Comparison of ENCODE assay signal across 20 cellular contexts in the genomic region with DNA sequence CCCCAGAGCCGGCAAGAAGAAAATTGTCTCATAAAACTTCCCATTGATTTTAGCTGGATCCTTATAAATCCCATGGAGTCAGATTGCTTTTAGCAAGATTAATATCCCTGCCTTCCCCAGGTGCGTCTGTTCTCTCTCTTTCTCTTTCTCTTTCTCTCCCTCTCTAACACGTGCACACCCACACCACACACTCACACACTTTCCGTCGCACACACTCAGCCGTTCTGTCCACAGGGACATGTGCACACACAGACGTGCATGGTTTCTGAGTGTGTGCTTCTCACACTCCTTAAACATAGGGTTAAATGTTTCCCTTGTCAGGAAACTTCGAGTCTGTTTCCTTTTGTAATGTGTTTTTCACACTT.
DNase-seq lines count a peak whose midpoint lies in the region; ATAC-seq, FAIRE-seq and TF ChIP-seq lines count a peak whose summit lies in the region.
"Had no signal": no experiment of that assay in that cellular context is flagged by ENCODE, and none has a peak within 500 bp of the region (broad histone marks: within the 10 kb centered on the region; RNA-seq: fewer than 3 reads in every experiment).

No MANE protein-coding gene starts in this region.

- in situ Hi-C loops in HepG2 (cut with HindIII; ENCODE audit: extremely low pct_ligation_motif_present, low pct_unique_long_range_greater_than_20kb), result no loop called here

- no peak for TF ChIP-seq EP300 in esophagus muscularis mucosa (IDR thresholded peaks at IDR 0.05)
- no peak for TF ChIP-seq EP300 in HepG2 (IDR thresholded peaks at IDR 0.05; ENCODE audit: low read depth in 2 of 2, low read length in 2 of 2)
- no peak for TF ChIP-seq EP300 in HepG2 (CRISPR knock-in tag; IDR thresholded peaks at IDR 0.05; ENCODE audit: borderline replicate concordance)

- peak overlapping the region; percentile 48 for H2AFZ ChIP-seq in parathyroid adenoma
- H2AFZ ChIP-seq in H9 (ENCODE audit: low read length), result no peak overlapping the region
- no peak overlapping the region for H2AFZ ChIP-seq in HepG2 (ENCODE audit: low read length)

- H4K20me1 ChIP-seq in H9 (ENCODE audit: control insufficient read depth, insufficient read depth, insufficient read length), result no peaks in the 10 kb centered on the region
- H4K20me1 ChIP-seq in HepG2 (ENCODE audit: insufficient read depth, low read length), result no peaks in the 10 kb centered on the region

- H3K4me2 ChIP-seq in parathyroid adenoma (ENCODE audit: low read length), result no peak overlapping the region
- H3K4me2 ChIP-seq in H9 (ENCODE audit: insufficient read depth, insufficient read length, low read length), result no peak overlapping the region
- no peak overlapping the region for H3K4me2 ChIP-seq in HepG2 (ENCODE audit: low read depth, low read length)

- no peak overlapping the region for H3K14ac ChIP-seq in H9 (ENCODE audit: insufficient read depth, low read length)

- CTCF ChIA-PET in HepG2 (lab: Yijun Ruan, JAX; ENCODE audit: low intra/inter-chr PET ratio, low total read pairs), result no interaction called here

- H3K23me2 ChIP-seq in H9 (ENCODE audit: insufficient read length, low read depth, low read length, poor library complexity, severe bottlenecking), result no peaks in the 10 kb centered on the region

- H3K4me1 Mint-ChIP-seq in H9, result peaks cover 0 to 5% of the 10 kb centered on the region in 2 experiments; a peak in 2 of 4 replicates
- H3K4me1 Mint-ChIP-seq: activated CD4-positive, alpha-beta T cell treated with anti-CD3 and anti-CD28 coated beads, Interleukin-2, amount 10 ng/mL, durations not matched to agents 7 days and 5 days; CD4-positive, CD25-positive, alpha-beta regulatory T cell had no signal

- no peaks in the 10 kb centered on the region for H3K9me3 Mint-ChIP-seq in H9
- H3K9me3 Mint-ChIP-seq: activated CD4-positive, alpha-beta T cell treated with anti-CD3 and anti-CD28 coated beads, Interleukin-2, amount 10 ng/mL, durations not matched to agents 7 days and 5 days; CD4-positive, CD25-positive, alpha-beta regulatory T cell had no signal

- H3K9ac ChIP-seq in adipocyte (ENCODE audit: low read length), result peak overlapping the region; percentile 42
- H3K9ac ChIP-seq in parathyroid adenoma, result no peak overlapping the region
- H3K9ac ChIP-seq in H9 (ENCODE audit: extremely low read depth, insufficient read length, low read length), result no peak overlapping the region
- no peak overlapping the region for H3K9ac ChIP-seq in HepG2 (ENCODE audit: insufficient read depth, low read depth, low read length)

- no peak overlapping the region for H4K5ac ChIP-seq in H9 (ENCODE audit: insufficient read length, low read depth, low read length)

- H3K18ac ChIP-seq in H9 (ENCODE audit: insufficient read length, low read depth, low read length), result no peak overlapping the region

- no peak overlapping the region for H2BK12ac ChIP-seq in H9 (ENCODE audit: insufficient read length, low read depth, low read length)

- WGBS in esophagus muscularis mucosa, result 76% methylated on average over 8 of the region's 8 CpGs
- WGBS in thymus, result 82% methylated on average over 8 of the region's 8 CpGs
- WGBS in H9 (ENCODE audit: extremely low coverage, insufficient read length, low lambda C conversion rate), result 100% methylated on average over 2 of the region's 8 CpGs
- WGBS in HepG2 (ENCODE audit: low lambda C conversion rate), result 40% methylated on average over 8 of the region's 8 CpGs

- H3K23ac ChIP-seq in H9 (ENCODE audit: insufficient read length, low read depth, low read length), result no peak overlapping the region

- H3K27me3 ChIP-seq in adipocyte (replicated peaks; ENCODE audit: control insufficient read depth, insufficient read depth, low read length) (no peaks in the 10 kb centered on the region), esophagus muscularis mucosa (no peaks in the 10 kb centered on the region), parathyroid adenoma (ENCODE audit: control insufficient read depth, insufficient read depth, low read length) (no peaks in the 10 kb centered on the region), thymus (ENCODE audit: control insufficient read depth, insufficient read depth) (no peaks in the 10 kb centered on the region), H9 (ENCODE audit: insufficient read depth, low read length) (no peaks in the 10 kb centered on the region), HepG2 (ENCODE audit: control insufficient read depth in 1 of 2, insufficient read depth in 2 of 2, low read length in 2 of 2) (peaks cover 0 to 11% of the 10 kb centered on the region in 2 experiments; a peak in 3 of 5 replicates)
- H3K27me3 ChIP-seq: cardiac muscle cell, dorsolateral prefrontal cortex, foreskin keratinocyte had no signal

- H3K4me3 Mint-ChIP-seq in H9, result no peak overlapping the region
- H3K4me3 Mint-ChIP-seq: activated CD4-positive, alpha-beta T cell treated with anti-CD3 and anti-CD28 coated beads, Interleukin-2, amount 10 ng/mL, durations not matched to agents 7 days and 5 days; CD4-positive, CD25-positive, alpha-beta regulatory T cell had no signal

- H2AK5ac ChIP-seq in H9 (ENCODE audit: insufficient read length, low read length), result no peak overlapping the region

- no peak for TF ChIP-seq CTCF in esophagus muscularis mucosa (IDR thresholded peaks at IDR 0.05)
- TF ChIP-seq CTCF in parathyroid adenoma (IDR thresholded peaks at IDR 0.05), result no peak
- TF ChIP-seq CTCF in H9 (conservative IDR thresholded peaks at IDR 0.05), result no peak
- TF ChIP-seq CTCF in HepG2 (CRISPR knock-in tag; IDR thresholded peaks at IDR 0.05), result no peak

- H3K9me3 ChIP-seq in adipocyte (ENCODE audit: control insufficient read depth, low read length) (no peaks in the 10 kb centered on the region), esophagus muscularis mucosa (no peaks in the 10 kb centered on the region), parathyroid adenoma (ENCODE audit: control insufficient read depth, low read length) (no peaks in the 10 kb centered on the region), thymus (ENCODE audit: control insufficient read depth) (no peaks in the 10 kb centered on the region), H9 (ENCODE audit: control insufficient read depth, low read depth, low read length) (no peaks in the 10 kb centered on the region), HepG2 (ENCODE audit: low read length) (no peaks in the 10 kb centered on the region)

- H3K79me1 ChIP-seq in H9 (ENCODE audit: insufficient read depth, low read depth, low read length, poor library complexity, severe bottlenecking), result no peaks in the 10 kb centered on the region

- no peak overlapping the region for H3T11ph ChIP-seq in H9 (ENCODE audit: low read length)

- no peak overlapping the region for H4K91ac ChIP-seq in H9 (ENCODE audit: insufficient read length, low read depth, low read length)

- no peak for TF ChIP-seq RAD21 in HepG2 (CRISPR knock-in tag; IDR thresholded peaks at IDR 0.05)

- H3K36me3 ChIP-seq in adipocyte (ENCODE audit: control insufficient read depth, insufficient read depth, low read length, severe bottlenecking) (no peaks in the 10 kb centered on the region), esophagus muscularis mucosa (no peaks in the 10 kb centered on the region), parathyroid adenoma (ENCODE audit: control insufficient read depth, insufficient read depth, low read length) (no peaks in the 10 kb centered on the region), thymus (ENCODE audit: control insufficient read depth, insufficient read depth) (no peaks in the 10 kb centered on the region), HepG2 (replicated peaks in 1 of 2; ENCODE audit: control insufficient read depth in 1 of 2, insufficient read depth in 2 of 2, low read length in 2 of 2) (no peaks in the 10 kb centered on the region)
- H3K36me3 ChIP-seq: cardiac muscle cell had no signal

- H2BK15ac ChIP-seq in H9 (ENCODE audit: low read depth, low read length), result no peak overlapping the region

- H2BK20ac ChIP-seq in H9 (ENCODE audit: low read depth, low read length, poor library complexity, severe bottlenecking), result no peak overlapping the region

- no peak overlapping the region for H2BK5ac ChIP-seq in H9 (ENCODE audit: insufficient read length, low read length)

- ATAC-seq in GM21737 (IDR thresholded peaks at IDR 0.05; ENCODE audit: unreplicated experiment) (no peak), HepG2 (no peak)

- BruUV-seq in HepG2 (replicated peaks; lab: Mats Ljungman, UMichigan), result no TSS peak

- H3K27ac ChIP-seq in esophagus muscularis mucosa (replicated peaks in 1 of 4) (peak overlapping the region; percentile 59 to 77 (median 64)), parathyroid adenoma (no peak overlapping the region), thymus (ENCODE audit: low read depth) (peak overlapping the region; percentile 31), H9 (ENCODE audit: insufficient read length, low read depth, low read length) (no peak overlapping the region), HepG2 (ENCODE audit: extremely low read length, insufficient read depth, low read length) (no peak overlapping the region)
- H3K27ac ChIP-seq: cardiac muscle cell, dorsolateral prefrontal cortex, foreskin keratinocyte had no signal

- H3K4me3 ChIP-seq in adipocyte (ENCODE audit: low read length) (no peak overlapping the region), esophagus muscularis mucosa (no peak overlapping the region), parathyroid adenoma (ENCODE audit: low read depth, low read length) (no peak overlapping the region), thymus (ENCODE audit: low read length) (no peak overlapping the region), HepG2 (replicated peaks in 1 of 3; ENCODE audit: insufficient read depth in 1 of 3, low read depth in 2 of 3, low read length in 3 of 3) (no peak overlapping the region)
- H3K4me3 ChIP-seq: cardiac muscle cell, dorsolateral prefrontal cortex had no signal

- H3K79me2 ChIP-seq in parathyroid adenoma (no peaks in the 10 kb centered on the region), H9 (ENCODE audit: insufficient read depth, low read length) (no peaks in the 10 kb centered on the region), HepG2 (ENCODE audit: insufficient read depth, low read length) (no peaks in the 10 kb centered on the region)

- H2BK120ac ChIP-seq in H9 (ENCODE audit: low read depth, low read length, poor library complexity, severe bottlenecking), result no peak overlapping the region

- H3K56ac ChIP-seq in H9 (ENCODE audit: insufficient read length, low read depth, low read length), result no peak overlapping the region

- intact Hi-C loops in esophagus muscularis mucosa (cut with DNase I), result no loop called here
- intact Hi-C loops in HepG2 (cut with micrococcal nuclease; ENCODE audit: unreplicated experiment), result no loop called here

- H3K27ac Mint-ChIP-seq in H9, result no peak overlapping the region; a peak in 1 of 7 replicates
- H3K27ac Mint-ChIP-seq: activated CD4-positive, alpha-beta T cell treated with anti-CD3 and anti-CD28 coated beads, Interleukin-2, amount 10 ng/mL, durations not matched to agents 7 days and 5 days had no signal

- DNase-seq in adipocyte (ENCODE audit: low read depth), result no peak
- DNase-seq in esophagus muscularis mucosa (ENCODE audit: extremely low spot score), result no peak
- no peak for DNase-seq in H9
- DNase-seq in D341Med (ENCODE audit: low spot score), result no peak
- no peak for DNase-seq in HepG2 (ENCODE audit: low spot score)
- DNase-seq: activated CD4-positive, alpha-beta T cell treated with anti-CD3 and anti-CD28 coated beads, Interleukin-2, amount 10 ng/mL, durations not matched to agents 7 days and 5 days; CD4-positive, CD25-positive, alpha-beta regulatory T cell; DMS 273 treated with DMSO at 0.1 percent for 48 hours; dorsolateral prefrontal cortex; foreskin keratinocyte; GF-D8; kidney glomerular epithelial cell; NCI-H146; NCI-H69; SHP77 treated with DMSO at 0.1 percent for 48 hours; trophoblast cell had no signal

- no peak for FAIRE-seq in HepG2 (lab: Jason Lieb, UNC)

- no peak overlapping the region for H3K4ac ChIP-seq in H9 (ENCODE audit: low read depth, low read length)

- H4K8ac ChIP-seq in H9 (replicated peaks; ENCODE audit: insufficient read length, low read depth, low read length), result no peak overlapping the region

- H3K36me3 Mint-ChIP-seq in H9 (ENCODE audit: insufficient read depth in 1 of 3, low read depth in 3 of 3), result no peaks in the 10 kb centered on the region
- H3K36me3 Mint-ChIP-seq: CD4-positive, CD25-positive, alpha-beta regulatory T cell had no signal

- TF ChIP-seq POLR2A in esophagus muscularis mucosa (IDR thresholded peaks at IDR 0.05; ENCODE audit: low read depth) (no peak), HepG2 (IDR thresholded peaks at IDR 0.05; ENCODE audit: insufficient read depth in 1 of 2, low read depth in 2 of 2, low read length in 2 of 2) (no peak)

- H3K4me1 ChIP-seq in adipocyte (ENCODE audit: control insufficient read depth, insufficient read depth, low read length), result peaks cover 23% of the 10 kb centered on the region
- H3K4me1 ChIP-seq in esophagus muscularis mucosa, result peaks cover 4 to 37% (median 31%) of the 10 kb centered on the region in 4 donors
- no peaks in the 10 kb centered on the region for H3K4me1 ChIP-seq in parathyroid adenoma
- H3K4me1 ChIP-seq in thymus (ENCODE audit: control insufficient read depth, insufficient read depth, low read length), result no peaks in the 10 kb centered on the region
- H3K4me1 ChIP-seq in H9 (ENCODE audit: insufficient read depth, low read length), result no peaks in the 10 kb centered on the region
- no peaks in the 10 kb centered on the region for H3K4me1 ChIP-seq in HepG2 (ENCODE audit: insufficient read depth, low read length)
- H3K4me1 ChIP-seq: foreskin keratinocyte had no signal

- H3K27me3 Mint-ChIP-seq in H9 (ENCODE audit: low read depth), result peaks cover 2% of the 10 kb centered on the region; the same call in 1 of the 2 replicates
- H3K27me3 Mint-ChIP-seq: activated CD4-positive, alpha-beta T cell treated with anti-CD3 and anti-CD28 coated beads, Interleukin-2, amount 10 ng/mL, durations not matched to agents 7 days and 5 days; CD4-positive, CD25-positive, alpha-beta regulatory T cell had no signal

- POLR2A ChIA-PET in HepG2 (lab: Yijun Ruan, JAX), result no interaction called here

Comparison
In these comparisons a context has a peak if more than half of its experiments do, and no peak if none do; other contexts are left out.
1. H3K27ac ChIP-seq: peak in esophagus muscularis mucosa (4 of 4) and thymus (single experiment); none in parathyroid adenoma (single experiment), H9 (single experiment) and HepG2 (single experiment).